ENCODE assay signal across 13 cellular contexts in genomic region chr1:87869563-87869962, GRCh38.
DNase-seq lines count a peak whose midpoint lies in the region; ATAC-seq and TF ChIP-seq lines count a peak whose summit lies in the region.
"Had no signal": no experiment of that assay in that cellular context is flagged by ENCODE, and none has a peak within 500 bp of the region (broad histone marks: within the 10 kb centered on the region; RNA-seq: fewer than 3 reads in every experiment).

No MANE protein-coding gene starts in this region.

- no peak overlapping the region for H3K4me3 Mint-ChIP-seq in CD8-positive, alpha-beta T cell
- H3K4me3 Mint-ChIP-seq: endodermal cell, mesothelial cell of epicardium had no signal

- TF ChIP-seq POLR2A in right lobe of liver (IDR thresholded peaks at IDR 0.05), result no peak

- H3K36me3 Mint-ChIP-seq in CD8-positive, alpha-beta T cell, result no peaks in the 10 kb centered on the region

- peaks cover 4% of the 10 kb centered on the region for H3K9me3 Mint-ChIP-seq in CD8-positive, alpha-beta T cell

- CTCF ChIA-PET in CD8-positive, alpha-beta T cell (lab: Charles Lee), result no interaction called here

- no peaks in the 10 kb centered on the region for H3K4me1 ChIP-seq in right lobe of liver
- H3K4me1 ChIP-seq in CD8-positive, alpha-beta T cell (ENCODE audit: insufficient read depth, low read length), result no peaks in the 10 kb centered on the region

- DNase-seq in Ammon's horn (ENCODE audit: low spot score), result peak; percentile 4
- DNase-seq in Kasumi-1 (lab: John Stamatoyannopoulos, UW), result peak; percentile 79 to 80
- peak; percentile 32 for DNase-seq in astrocyte of the spinal cord (ENCODE audit: low read depth, low spot score)
- no peak for DNase-seq in right lobe of liver
- DNase-seq in stimulated activated naive CD4-positive, alpha-beta T cell (lab: John Stamatoyannopoulos, UW), result no peak
- DNase-seq in NCI-H69 (lab: John Stamatoyannopoulos, UW), result no peak
- no peak for DNase-seq in CD8-positive, alpha-beta T cell
- DNase-seq: activated naive CD4-positive, alpha-beta T cell; DND-41; endodermal cell; stimulated activated CD4-positive, alpha-beta T cell treated with anti-CD3 and anti-CD28 coated beads, Interleukin-12 subunit alpha, Interleukin-12 subunit beta, amount 100 ng/mL, for 4 hours had no signal

- in situ Hi-C loops in astrocyte of the spinal cord (cut with HindIII; ENCODE audit: low sequenced_read_pairs), result no loop called here

- WGBS in right lobe of liver (ENCODE audit: insufficient coverage, low coverage, low lambda C conversion rate, missing lambda C conversion rate), result 69% methylated on average over 1 of the region's 1 CpG

- H3K27ac Mint-ChIP-seq in CD8-positive, alpha-beta T cell, result no peak overlapping the region
- H3K27ac Mint-ChIP-seq: endodermal cell, mesothelial cell of epicardium had no signal

- no peak overlapping the region for H3K27ac ChIP-seq in right lobe of liver
- H3K27ac ChIP-seq in CD8-positive, alpha-beta T cell (ENCODE audit: low read depth, low read length), result no peak overlapping the region

- peaks cover 4% of the 10 kb centered on the region for H3K4me1 Mint-ChIP-seq in CD8-positive, alpha-beta T cell (ENCODE audit: low read depth)
- H3K4me1 Mint-ChIP-seq: mesothelial cell of epicardium had no signal

- H3K27me3 Mint-ChIP-seq in CD8-positive, alpha-beta T cell (ENCODE audit: low read depth), result peaks cover 2% of the 10 kb centered on the region

- POLR2A ChIA-PET in CD8-positive, alpha-beta T cell (lab: Charles Lee), result no interaction called here

- no peaks in the 10 kb centered on the region for H3K36me3 ChIP-seq in right lobe of liver
- no peaks in the 10 kb centered on the region for H3K36me3 ChIP-seq in CD8-positive, alpha-beta T cell (ENCODE audit: insufficient read depth, low read length)

- no peak overlapping the region for H3K4me3 ChIP-seq in astrocyte of the spinal cord (ENCODE audit: low read depth, low read length)
- H3K4me3 ChIP-seq in right lobe of liver, result no peak overlapping the region
- no peak overlapping the region for H3K4me3 ChIP-seq in CD8-positive, alpha-beta T cell (ENCODE audit: low read depth, low read length)

- TF ChIP-seq CTCF in astrocyte of the spinal cord (IDR thresholded peaks at IDR 0.05; ENCODE audit: low read depth, low read length) (no peak), right lobe of liver (IDR thresholded peaks at IDR 0.05) (no peak)
- no peak for TF ChIP-seq CTCF in CD8-positive, alpha-beta T cell (IDR thresholded peaks at IDR 0.05)

- no peaks in the 10 kb centered on the region for H3K27me3 ChIP-seq in right lobe of liver
- H3K27me3 ChIP-seq in CD8-positive, alpha-beta T cell (ENCODE audit: insufficient read depth, low read length), result no peaks in the 10 kb centered on the region

- intact Hi-C loops in right lobe of liver (cut with DNase I), result no loop called here
- intact Hi-C loops in CD8-positive, alpha-beta T cell (cut with DNase I, micrococcal nuclease), result no loop called here

- no peaks in the 10 kb centered on the region for H3K9me3 ChIP-seq in right lobe of liver
- no peaks in the 10 kb centered on the region for H3K9me3 ChIP-seq in CD8-positive, alpha-beta T cell (ENCODE audit: low read length)

- ATAC-seq in right lobe of liver (peak in 3 of 4 donors; percentile 10 to 67 (median 57)), HG03045 (IDR thresholded peaks at IDR 0.05; ENCODE audit: unreplicated experiment) (no peak)
- no peak for ATAC-seq in CD8-positive, alpha-beta T cell

Comparison
In these comparisons a context has a peak if more than half of its experiments do, and no peak if none do; other contexts are left out.
1. DNase-seq: peak in Ammon's horn (single experiment), Kasumi-1 (2 of 2) and astrocyte of the spinal cord (single experiment); none in right lobe of liver (0 of 3), stimulated activated naive CD4-positive, alpha-beta T cell (0 of 6), NCI-H69 (single experiment) and CD8-positive, alpha-beta T cell (0 of 7).
2. ATAC-seq: peak in right lobe of liver (3 of 4); none in HG03045 (single experiment) and CD8-positive, alpha-beta T cell (single experiment).